8 cellular contexts compared by ENCODE assay signal in the genomic region with DNA sequence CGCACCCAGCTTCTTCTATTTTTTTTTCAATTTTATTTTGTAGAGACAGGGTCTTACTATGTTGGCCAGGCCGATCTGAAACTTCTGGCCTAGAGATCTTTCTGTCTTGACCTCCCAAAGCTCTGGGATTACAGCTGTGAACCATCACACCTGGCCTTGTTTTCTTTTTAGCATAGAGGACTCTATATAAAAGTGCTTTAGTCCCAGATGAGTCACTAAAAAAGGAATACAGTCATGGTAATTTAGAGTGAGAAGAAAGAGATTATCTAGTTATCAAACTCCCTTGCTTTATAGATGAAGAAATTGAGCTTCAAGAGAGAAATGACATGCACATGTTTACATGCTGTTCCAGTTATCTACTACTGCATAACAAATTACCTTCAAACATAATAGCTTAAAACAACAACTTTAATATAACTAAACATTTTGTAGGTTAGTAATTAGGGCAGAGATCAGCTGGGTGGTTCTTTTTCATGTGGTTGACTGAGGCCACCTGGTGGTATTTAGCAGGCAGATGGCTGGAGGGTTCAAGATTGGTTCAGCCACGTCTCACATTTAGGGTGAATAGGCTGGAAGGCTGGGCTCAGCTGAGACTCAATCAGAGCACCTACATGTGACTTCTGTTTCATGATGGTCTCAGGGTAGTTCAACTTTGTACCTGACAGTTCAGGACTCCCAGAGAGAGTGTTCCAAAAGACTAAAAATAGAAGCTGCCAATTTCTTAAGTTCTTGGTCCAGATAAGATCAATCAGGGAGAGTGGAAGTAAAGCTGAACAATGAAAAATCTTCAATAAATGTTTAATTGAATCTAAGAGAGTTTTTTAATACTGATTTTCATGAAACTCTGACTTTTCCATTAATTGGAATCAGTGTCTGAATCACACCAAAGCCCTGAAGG. TPM values are rescaled to one million over a fixed set of nuclear protein-coding genes. Genes with fewer than 3 reads are reported as not detected.
A peak's percentile ranks its signal among the peaks of the same experiment; 100 is the strongest.
DNase-seq lines count a peak whose midpoint lies in the region; ATAC-seq and TF ChIP-seq lines count a peak whose summit lies in the region.

No MANE protein-coding gene starts in this region.

- no peaks in the 10 kb centered on the region for H3K36me3 Mint-ChIP-seq in activated naive CD4-positive, alpha-beta T cell treated with anti-CD3 and anti-CD28 coated beads for 36 hours (ENCODE audit: low read depth)

- intact Hi-C loops in activated naive CD4-positive, alpha-beta T cell treated with anti-CD3 and anti-CD28 coated beads for 36 hours (cut with micrococcal nuclease) = loop anchor here (1.0 to 2.0 kb wide), 4 partner anchors 41 to 203 kb away; partner anchors contain the start of gene DIPK1A

- no peak overlapping the region for H3K4me3 ChIP-seq in iPS DF 6.9 (ENCODE audit: low read length)

- no peak overlapping the region for H3K4me3 Mint-ChIP-seq in activated naive CD4-positive, alpha-beta T cell treated with anti-CD3 and anti-CD28 coated beads for 36 hours

- WGBS in iPS DF 6.9 (ENCODE audit: insufficient coverage, insufficient read length) = no CpG with 5 or more reads among the region's 3 CpGs

- no peaks in the 10 kb centered on the region for H3K9me3 Mint-ChIP-seq in activated naive CD4-positive, alpha-beta T cell treated with anti-CD3 and anti-CD28 coated beads for 36 hours

- no peaks in the 10 kb centered on the region for H3K27me3 ChIP-seq in iPS DF 6.9 (ENCODE audit: control insufficient read depth, insufficient read depth, low read length)

- TF ChIP-seq CTCF in 22Rv1 (IDR thresholded peaks at IDR 0.05) = peak; percentile 73

- DNase-seq in GF-D8 (lab: John Stamatoyannopoulos, UW) = peak; percentile 1
- DNase-seq in NOMO-1 treated with dmso at 0.1 percent for 144 hours (lab: John Stamatoyannopoulos, UW; ENCODE audit: unreplicated experiment) = peak; percentile 4
- peak; percentile 67 for DNase-seq in activated naive CD4-positive, alpha-beta T cell treated with anti-CD3 and anti-CD28 coated beads for 36 hours
- peak; percentile 20 for DNase-seq in iPS DF 6.9 (ENCODE audit: low read depth, low spot score)
- DNase-seq in stimulated activated CD8-positive, alpha-beta memory T cell treated with anti-CD3 and anti-CD28 coated beads, Interleukin-7, amount 100 ng/mL, for 4 hours (ENCODE audit: low read depth in 2 of 2) = peak; percentile 13 to 17

- ATAC-seq in HG02938 (IDR thresholded peaks at IDR 0.05; ENCODE audit: unreplicated experiment) = peak; percentile 73
- no peak for ATAC-seq in HG03097 (IDR thresholded peaks at IDR 0.05; ENCODE audit: low FRiP score, unreplicated experiment)

- CTCF ChIA-PET in activated naive CD4-positive, alpha-beta T cell treated with anti-CD3 and anti-CD28 coated beads for 36 hours (lab: Charles Lee) = interaction anchor here (0.6 to 6.9 kb wide), 27 partner anchors 9 to 313 kb away, joined by 3 to 93 read pairs (median 6); no protein-coding TSS in a partner anchor

- H3K36me3 ChIP-seq in iPS DF 6.9 (ENCODE audit: control insufficient read depth, insufficient read depth, low read length) = no peaks in the 10 kb centered on the region

- no peak overlapping the region for H3K27ac ChIP-seq in 22Rv1
- no peak overlapping the region for H3K27ac ChIP-seq in iPS DF 6.9 (ENCODE audit: low read length)

- H3K4me1 ChIP-seq in iPS DF 6.9 (ENCODE audit: control insufficient read depth, insufficient read depth, low read length) = no peaks in the 10 kb centered on the region

- H3K9me3 ChIP-seq in iPS DF 6.9 (ENCODE audit: control insufficient read depth, insufficient read depth, low read length) = no peaks in the 10 kb centered on the region

- H3K27ac Mint-ChIP-seq in activated naive CD4-positive, alpha-beta T cell treated with anti-CD3 and anti-CD28 coated beads for 36 hours = no peak overlapping the region

- H3K27me3 Mint-ChIP-seq in activated naive CD4-positive, alpha-beta T cell treated with anti-CD3 and anti-CD28 coated beads for 36 hours (ENCODE audit: low read depth) = no peaks in the 10 kb centered on the region

- no peaks in the 10 kb centered on the region for H3K4me1 Mint-ChIP-seq in activated naive CD4-positive, alpha-beta T cell treated with anti-CD3 and anti-CD28 coated beads for 36 hours (ENCODE audit: low read depth)

RNA-seq across cellular contexts. Expression of gene MTF2, which starts 16.9 kb away (rescaled TPM):
- 10 to 100 TPM; 51.0 to 56.6 TPM for total RNA-seq in activated naive CD4-positive, alpha-beta T cell treated with anti-CD3 and anti-CD28 coated beads for 36 hours

Comparison
In these comparisons a context has a peak if more than half of its experiments do, and no peak if none do; other contexts are left out.
1. DNase-seq: peak in every context shown above with its lines; median percentile 67 in activated naive CD4-positive, alpha-beta T cell treated with anti-CD3 and anti-CD28 coated beads for 36 hours; 20 in iPS DF 6.9; 15 in stimulated activated CD8-positive, alpha-beta memory T cell treated with anti-CD3 and anti-CD28 coated beads, Interleukin-7, amount 100 ng/mL, for 4 hours; 4 in NOMO-1 treated with dmso at 0.1 percent for 144 hours; 1 in GF-D8.